8 cellular contexts compared by ENCODE assay signal in the genomic region with DNA sequence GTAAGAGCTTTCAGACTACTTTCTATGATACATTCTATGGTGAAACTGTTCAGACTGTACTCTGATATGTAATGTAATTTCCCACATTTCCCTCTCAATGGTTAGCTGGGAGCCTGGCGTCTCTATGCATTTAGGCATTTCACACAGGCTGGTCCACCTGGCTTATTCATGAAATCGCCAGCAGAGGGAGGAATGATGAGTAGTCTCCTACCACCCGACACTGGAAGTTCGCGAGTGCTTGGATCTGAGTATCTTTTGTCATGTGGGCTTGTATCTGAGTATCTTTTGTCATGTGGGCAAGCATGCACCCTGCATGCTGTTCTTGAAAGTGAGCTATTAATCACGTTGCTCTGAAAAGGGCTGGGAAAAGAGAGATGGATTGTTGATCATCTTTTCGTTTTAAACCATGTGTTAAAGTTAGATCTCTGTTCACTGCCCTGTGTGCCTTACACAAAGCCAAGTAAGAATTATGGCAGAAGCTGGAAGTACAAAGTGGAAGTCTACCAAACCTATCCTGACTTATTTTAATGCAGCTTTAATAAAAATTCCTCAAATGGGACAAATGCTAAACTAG.
DNase-seq lines count a peak whose midpoint lies in the region; TF ChIP-seq lines count a peak whose summit lies in the region.

No MANE protein-coding gene starts in this region.

- TF ChIP-seq CTCF in GM13977 (IDR thresholded peaks at IDR 0.05; ENCODE audit: extremely low read depth, insufficient read depth, missing control alignments): peak; percentile 25
- peak; percentile 51 for TF ChIP-seq CTCF in endothelial cell (IDR thresholded peaks at IDR 0.05; ENCODE audit: unreplicated experiment)
- TF ChIP-seq CTCF in vagina (IDR thresholded peaks at IDR 0.05): no peak

- no peak overlapping the region for H3K27ac Mint-ChIP-seq in endothelial cell (ENCODE audit: unreplicated experiment)

- H3K27me3 Mint-ChIP-seq in endothelial cell (ENCODE audit: unreplicated experiment): peaks cover 6% of the 10 kb centered on the region

- no peak overlapping the region for H3K4me3 Mint-ChIP-seq in endothelial cell (ENCODE audit: unreplicated experiment)

- no peaks in the 10 kb centered on the region for H3K4me1 Mint-ChIP-seq in endothelial cell (ENCODE audit: unreplicated experiment)

- in situ Hi-C loops in ACHN (cut with HindIII; ENCODE audit: low pct_ligation_motif_present, low pct_unique_long_range_greater_than_20kb, low sequenced_read_pairs) (no loop called here), GM13977 (cut with MboI; ENCODE audit: low pct_unique_long_range_greater_than_20kb, low sequenced_read_pairs, unreplicated experiment) (no loop called here)

- no peak overlapping the region for H3K27ac ChIP-seq in vagina

- no peak for TF ChIP-seq POLR2A in vagina (IDR thresholded peaks at IDR 0.05)

- no peaks in the 10 kb centered on the region for H3K9me3 Mint-ChIP-seq in endothelial cell (ENCODE audit: unreplicated experiment)

- no peaks in the 10 kb centered on the region for H3K9me3 ChIP-seq in vagina

- intact Hi-C loops in vagina (cut with DNase I): no loop called here

- H3K36me3 Mint-ChIP-seq in endothelial cell (ENCODE audit: low read depth, unreplicated experiment): no peaks in the 10 kb centered on the region

- no peaks in the 10 kb centered on the region for H3K27me3 ChIP-seq in vagina

- no peak overlapping the region for H3K4me3 ChIP-seq in vagina

- no peaks in the 10 kb centered on the region for H3K4me1 ChIP-seq in vagina

- DNase-seq in ACHN (peak; percentile 50), GM13977 (ENCODE audit: low spot score) (no peak), NCI-H69 (lab: John Stamatoyannopoulos, UW) (peak; percentile 71), endothelial cell (ENCODE audit: low spot score) (peak; percentile 49), non-pigmented ciliary epithelial cell (ENCODE audit: low read depth) (peak; percentile 2), vagina (ENCODE audit: extremely low spot score in 2 of 2) (no peak)
- no peak for DNase-seq in activated CD8-positive, alpha-beta memory T cell treated with anti-CD3 and anti-CD28 coated beads, Interleukin-2, amount 50 U/mL, for 48 hours
- no peak for DNase-seq in activated CD4-positive, alpha-beta T cell treated with anti-CD3 and anti-CD28 coated beads, Interleukin-2, amount 50 U/mL, for 4 hours

- no peaks in the 10 kb centered on the region for H3K36me3 ChIP-seq in vagina

Comparison
In these comparisons a context has a peak if more than half of its experiments do, and no peak if none do; other contexts are left out.
1. DNase-seq: peak in ACHN (single experiment), NCI-H69 (single experiment), endothelial cell (single experiment) and non-pigmented ciliary epithelial cell (single experiment); none in GM13977 (single experiment), activated CD8-positive, alpha-beta memory T cell treated with anti-CD3 and anti-CD28 coated beads, Interleukin-2, amount 50 U/mL, for 48 hours (single experiment), activated CD4-positive, alpha-beta T cell treated with anti-CD3 and anti-CD28 coated beads, Interleukin-2, amount 50 U/mL, for 4 hours (0 of 2) and vagina (0 of 2).
2. CTCF ChIP-seq: peak in GM13977 (single experiment) and endothelial cell (single experiment); none in vagina (0 of 3).